ENCODE assay signal across 8 cellular contexts in genomic region chr12:2795291-2796186, GRCh38. TPM values are rescaled to one million over a fixed set of nuclear protein-coding genes. Genes with fewer than 3 reads are reported as not detected.
DNase-seq lines count a peak whose midpoint lies in the region; ATAC-seq lines count a peak whose summit lies in the region.

No MANE protein-coding gene starts in this region.

- peak; percentile 17 for DNase-seq in GDM1 (lab: John Stamatoyannopoulos, UW)
- DNase-seq in KBM-7: peak; percentile 42
- peak; percentile 56 to 76 (median 63) for DNase-seq in T-helper 1 cell
- peak; percentile 8 to 87 (median 76) for DNase-seq in anterior cingulate cortex (lab: John Stamatoyannopoulos, UW)
- DNase-seq in hepatic stellate cell (ENCODE audit: low spot score): peak; percentile 88
- peak; percentile 83 for DNase-seq in retina
- peak; percentile 87 to 93 for DNase-seq in aorta

- in situ Hi-C loops in KBM-7 (cut with MboI; ENCODE audit: low pct_unique_long_range_greater_than_20kb, low sequenced_read_pairs): no loop called here

- H3K27ac ChIP-seq in aorta (ENCODE audit: low read depth in 1 of 2, low read length in 2 of 2): peak overlapping the region in 1 of 2 donors; percentile 64

- intact Hi-C loops in aorta (cut with DNase I): loop anchor here in 1 of 2 donors (2.0 kb wide), 1 partner anchor 17 kb away; the partner anchor contains the start of gene ITFG2

- 0 to 1% methylated on average over 34 to 111 of the region's 111 CpGs for WGBS in aorta, 2 donors

- no peaks in the 10 kb centered on the region for H3K9me3 ChIP-seq in aorta (ENCODE audit: control insufficient read depth, low read length)

- H3K4me1 ChIP-seq in aorta (ENCODE audit: control insufficient read depth in 1 of 2, insufficient read depth in 2 of 2, low read length in 2 of 2): peaks cover 0 to 3% of the 10 kb centered on the region in 2 donors

- peak; percentile 63 for ATAC-seq in GM21619 (IDR thresholded peaks at IDR 0.05; ENCODE audit: unreplicated experiment)
- peak; percentile 86 for ATAC-seq in aorta (ENCODE audit: low FRiP score)

- peaks cover 0 to 17% of the 10 kb centered on the region in 2 donors for H3K36me3 ChIP-seq in aorta (ENCODE audit: control insufficient read depth in 1 of 2, insufficient read depth in 2 of 2, low read length in 1 of 2)

- H3K27me3 ChIP-seq in aorta (ENCODE audit: control insufficient read depth in 1 of 2, insufficient read depth in 2 of 2, low read length in 1 of 2): no peaks in the 10 kb centered on the region

- peak overlapping the region; percentile 58 to 94 for H3K4me3 ChIP-seq in aorta (ENCODE audit: low read length in 2 of 2)

RNA-seq across cellular contexts. Expression of gene FKBP4, which starts 0.8 kb away (rescaled TPM):
- 10 to 100 TPM; 42.9 to 50.2 TPM for total RNA-seq in aorta
- polyA plus RNA-seq in aorta: 10 to 100 TPM; 18.2 to 23.8 TPM

RNA-seq across cellular contexts. Expression of gene ITFG2, which starts 16.9 kb away (rescaled TPM):
- total RNA-seq in aorta: 10 to 100 TPM; 23.9 to 43.7 TPM
- 10 to 100 TPM in 1 of 2 donors, 1 to 10 TPM in 1; 5.9 to 33.2 TPM for polyA plus RNA-seq in aorta

RNA-seq across cellular contexts. Expression of gene NRIP2, which starts 39.3 kb away (rescaled TPM):
- total RNA-seq in aorta: 1 to 10 TPM; 7.8 to 8.1 TPM
- polyA plus RNA-seq in aorta: 1 to 10 TPM; 1.8 to 7.9 TPM

Comparison
In these comparisons a context has a peak if more than half of its experiments do, and no peak if none do; other contexts are left out.
1. DNase-seq: peak in every context shown above with its lines; median percentile 90 in aorta; 88 in hepatic stellate cell; 83 in retina; 76 in anterior cingulate cortex; 63 in T-helper 1 cell; 42 in KBM-7; 17 in GDM1.